Comparison of ENCODE assay signal across 29 cellular contexts in genomic region chr19:7072541-7072940, GRCh38. TPM values are rescaled to one million over a fixed set of nuclear protein-coding genes. Genes with fewer than 3 reads are reported as not detected.
DNase-seq lines count a peak whose midpoint lies in the region; ATAC-seq and TF ChIP-seq lines count a peak whose summit lies in the region.
"Had no signal": no experiment of that assay in that cellular context is flagged by ENCODE, and none has a peak within 500 bp of the region (broad histone marks: within the 10 kb centered on the region; RNA-seq: fewer than 3 reads in every experiment).

No MANE protein-coding gene starts in this region.

- no peak for DNase-seq in activated CD8-positive, alpha-beta memory T cell treated with anti-CD3 and anti-CD28 coated beads, Interleukin-2, amount 10 ng/mL, durations not matched to agents 7 days and 5 days
- no peak for DNase-seq in activated CD8-positive, alpha-beta memory T cell treated with anti-CD3 and anti-CD28 coated beads, Interleukin-2, amount 50 U/mL, for 48 hours
- DNase-seq in Panc1 (ENCODE audit: low read depth, low spot score) (no peak), colonic mucosa (peak; percentile 3), nephron progenitor cell (no peak)
- no peak for DNase-seq in stimulated activated naive CD4-positive, alpha-beta T cell treated with Interleukin-2 at 50 U/mL for 16 hours (lab: John Stamatoyannopoulos, UW)
- DNase-seq: ACHN; activated CD4-positive, CD25-positive, alpha-beta regulatory T cell; activated CD8-positive, alpha-beta memory T cell treated with anti-CD3 and anti-CD28 coated beads, Interleukin-2, amount 50 U/mL, for 4 hours; dermis blood vessel endothelial cell; foreskin melanocyte; GF-D8; H9; NCI-H146; NCI-H2171 treated with DMSO at 0.1 percent for 48 hours; NCI-H748 treated with DMSO at 0.1 percent for 48 hours; retina; Right ventricle myocardium superior; stimulated activated CD8-positive, alpha-beta memory T cell treated with anti-CD3 and anti-CD28 coated beads, Interleukin-4, amount 100 ng/mL, for 48 hours had no signal

- no peak overlapping the region for H3K27ac ChIP-seq in Panc1 (ENCODE audit: low read length)
- H3K27ac ChIP-seq in colonic mucosa: no peak overlapping the region
- H3K27ac ChIP-seq: vagina had no signal

- H3K4me3 Mint-ChIP-seq in activated CD8-positive, alpha-beta memory T cell treated with anti-CD3 and anti-CD28 coated beads, Interleukin-2, amount 10 ng/mL, durations not matched to agents 7 days and 5 days: peak overlapping the region; percentile 8
- peak overlapping the region; percentile 70 for H3K4me3 Mint-ChIP-seq in nephron progenitor cell
- H3K4me3 Mint-ChIP-seq: memory B cell had no signal

- intact Hi-C loops in Panc1 (cut with micrococcal nuclease; ENCODE audit: unreplicated experiment) (no loop called here), colonic mucosa (cut with DNase I) (no loop called here)

- H3K36me3 Mint-ChIP-seq in activated CD8-positive, alpha-beta memory T cell treated with anti-CD3 and anti-CD28 coated beads, Interleukin-2, amount 10 ng/mL, durations not matched to agents 7 days and 5 days: peaks cover 63% of the 10 kb centered on the region
- peaks cover 79% of the 10 kb centered on the region for H3K36me3 Mint-ChIP-seq in nephron progenitor cell (ENCODE audit: low read depth)

- peaks cover 11% of the 10 kb centered on the region for H3K9me3 Mint-ChIP-seq in activated CD8-positive, alpha-beta memory T cell treated with anti-CD3 and anti-CD28 coated beads, Interleukin-2, amount 10 ng/mL, durations not matched to agents 7 days and 5 days (ENCODE audit: low read depth)
- peaks cover 69% of the 10 kb centered on the region for H3K9me3 Mint-ChIP-seq in nephron progenitor cell

- CTCF ChIA-PET in activated CD8-positive, alpha-beta memory T cell treated with anti-CD3 and anti-CD28 coated beads, Interleukin-2, amount 10 ng/mL, durations not matched to agents 7 days and 5 days (lab: Charles Lee): no interaction called here
- CTCF ChIA-PET in Panc1 (lab: Charles Lee): no interaction called here

- in situ Hi-C loops in Panc1 (cut with HindIII; ENCODE audit: low pct_unique_long_range_greater_than_20kb, low sequenced_read_pairs): no loop called here

- H3K9ac ChIP-seq in colonic mucosa (ENCODE audit: low read depth in 2 of 2, low read length in 2 of 2): no peak overlapping the region

- peaks cover 22% of the 10 kb centered on the region for H3K4me1 Mint-ChIP-seq in activated CD8-positive, alpha-beta memory T cell treated with anti-CD3 and anti-CD28 coated beads, Interleukin-2, amount 10 ng/mL, durations not matched to agents 7 days and 5 days
- peaks cover 19% of the 10 kb centered on the region for H3K4me1 Mint-ChIP-seq in nephron progenitor cell

- H3K27me3 ChIP-seq in Panc1 (ENCODE audit: control insufficient read depth, insufficient read depth, low read length) (no peaks in the 10 kb centered on the region), colonic mucosa (no peaks in the 10 kb centered on the region)
- H3K27me3 ChIP-seq: vagina had no signal

- BruUV-seq in Panc1 (replicated peaks; lab: Mats Ljungman, UMichigan): TSS peak; percentile 40

- no peak overlapping the region for H3K4me3 ChIP-seq in Panc1 (ENCODE audit: low read depth in 2 of 2, low read length in 2 of 2)
- H3K4me3 ChIP-seq in colonic mucosa: no peak overlapping the region
- H3K4me3 ChIP-seq: vagina had no signal

- no peaks in the 10 kb centered on the region for H3K4me1 ChIP-seq in Panc1 (ENCODE audit: control insufficient read depth, insufficient read depth, low read length)
- H3K4me1 ChIP-seq in colonic mucosa: no peaks in the 10 kb centered on the region

- ATAC-seq in activated CD8-positive, alpha-beta memory T cell treated with anti-CD3 and anti-CD28 coated beads, Interleukin-2, amount 10 ng/mL, durations not matched to agents 7 days and 5 days: no peak
- ATAC-seq in Panc1: no peak
- no peak for ATAC-seq in HG03565 (IDR thresholded peaks at IDR 0.05; ENCODE audit: unreplicated experiment)
- no peak for ATAC-seq in SK-N-SH treated with all-trans-retinoic acid at 6 μM for 48 hours

- H3K27me3 Mint-ChIP-seq in activated CD8-positive, alpha-beta memory T cell treated with anti-CD3 and anti-CD28 coated beads, Interleukin-2, amount 10 ng/mL, durations not matched to agents 7 days and 5 days: no peaks in the 10 kb centered on the region
- peaks cover 4% of the 10 kb centered on the region for H3K27me3 Mint-ChIP-seq in nephron progenitor cell (ENCODE audit: low read depth, poor library complexity)
- H3K27me3 Mint-ChIP-seq: memory B cell had no signal

- POLR2A ChIA-PET in Panc1 (lab: Charles Lee): no interaction called here

- peak overlapping the region; percentile 26 for H3K27ac Mint-ChIP-seq in activated CD8-positive, alpha-beta memory T cell treated with anti-CD3 and anti-CD28 coated beads, Interleukin-2, amount 10 ng/mL, durations not matched to agents 7 days and 5 days
- H3K27ac Mint-ChIP-seq in nephron progenitor cell: no peak overlapping the region
- H3K27ac Mint-ChIP-seq: H9, memory B cell had no signal

- TF ChIP-seq CTCF in Panc1 (IDR thresholded peaks at IDR 0.05) (no peak), colonic mucosa (IDR thresholded peaks at IDR 0.05) (no peak), nephron progenitor cell (IDR thresholded peaks at IDR 0.05) (no peak)

- H3K9me3 ChIP-seq in Panc1 (ENCODE audit: control insufficient read depth, insufficient read depth, low read depth, low read length) (peaks cover 12% of the 10 kb centered on the region; the same call in 1 of the 2 replicates), colonic mucosa (no peaks in the 10 kb centered on the region)

- H3K36me3 ChIP-seq in Panc1 (ENCODE audit: control insufficient read depth, insufficient read depth, low read length): peaks cover 5% of the 10 kb centered on the region
- peaks cover 28% of the 10 kb centered on the region for H3K36me3 ChIP-seq in colonic mucosa

TF ChIP-seq in SK-N-SH treated with all-trans-retinoic acid at 6 μM for 48 hours, 23 proteins besides CTCF, POLR2A, EP300 and RAD21 (continues in another document):
- no peak for TF ChIP-seq TOX (CRISPR knock-in tag; IDR thresholded peaks at IDR 0.05; ENCODE audit: borderline replicate concordance)
- TF ChIP-seq, protein P1, sequence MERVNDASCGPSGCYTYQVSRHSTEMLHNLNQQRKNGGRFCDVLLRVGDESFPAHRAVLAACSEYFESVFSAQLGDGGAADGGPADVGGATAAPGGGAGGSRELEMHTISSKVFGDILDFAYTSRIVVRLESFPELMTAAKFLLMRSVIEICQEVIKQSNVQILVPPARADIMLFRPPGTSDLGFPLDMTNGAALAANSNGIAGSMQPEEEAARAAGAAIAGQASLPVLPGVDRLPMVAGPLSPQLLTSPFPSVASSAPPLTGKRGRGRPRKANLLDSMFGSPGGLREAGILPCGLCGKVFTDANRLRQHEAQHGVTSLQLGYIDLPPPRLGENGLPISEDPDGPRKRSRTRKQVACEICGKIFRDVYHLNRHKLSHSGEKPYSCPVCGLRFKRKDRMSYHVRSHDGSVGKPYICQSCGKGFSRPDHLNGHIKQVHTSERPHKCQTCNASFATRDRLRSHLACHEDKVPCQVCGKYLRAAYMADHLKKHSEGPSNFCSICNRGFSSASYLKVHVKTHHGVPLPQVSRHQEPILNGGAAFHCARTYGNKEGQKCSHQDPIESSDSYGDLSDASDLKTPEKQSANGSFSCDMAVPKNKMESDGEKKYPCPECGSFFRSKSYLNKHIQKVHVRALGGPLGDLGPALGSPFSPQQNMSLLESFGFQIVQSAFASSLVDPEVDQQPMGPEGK (CRISPR knock-in tag; IDR thresholded peaks at IDR 0.05; ENCODE audit: borderline replicate concordance): no peak

RNA-seq across cellular contexts. Expression of gene ZNF557, which starts 3.0 kb away (rescaled TPM):
- 10 to 100 TPM; 13.3 to 13.5 TPM for total RNA-seq in activated CD8-positive, alpha-beta memory T cell treated with anti-CD3 and anti-CD28 coated beads, Interleukin-2, amount 10 ng/mL, durations not matched to agents 7 days and 5 days
- 7.6 TPM for total RNA-seq in Panc1 (2021; ENCODE audit: unreplicated experiment)
- polyA plus RNA-seq in Panc1 (2012; ENCODE audit: insufficient read length): 4.1 TPM
- 1 to 10 TPM; 7.5 to 7.9 TPM for total RNA-seq in colonic mucosa

RNA-seq across cellular contexts. Expression of gene MBD3L3, which starts 14.1 kb away (rescaled TPM):
- not detected for total RNA-seq in activated CD8-positive, alpha-beta memory T cell treated with anti-CD3 and anti-CD28 coated beads, Interleukin-2, amount 10 ng/mL, durations not matched to agents 7 days and 5 days
- total RNA-seq in Panc1 (2021; ENCODE audit: unreplicated experiment): not detected
- polyA plus RNA-seq in Panc1 (2012; ENCODE audit: insufficient read length): not detected
- total RNA-seq in colonic mucosa: not detected
- total RNA-seq: bronchial epithelial cell; dermis blood vessel endothelial cell; epithelial cell of proximal tubule; H9; MCF 10A; OCI-LY7; Right ventricle myocardium superior; T-helper 2 cell treated with Interferon-gamma antibody and Interleukin-4, amounts not matched to agents 100 ng/mL and 5 ng/mL, for 36 hours; vagina had no signal
- polyA plus RNA-seq: CD14-positive monocyte had no signal

RNA-seq across cellular contexts. Expression of gene MBD3L2, which starts 23.4 kb away (rescaled TPM):
- total RNA-seq in activated CD8-positive, alpha-beta memory T cell treated with anti-CD3 and anti-CD28 coated beads, Interleukin-2, amount 10 ng/mL, durations not matched to agents 7 days and 5 days: not detected
- total RNA-seq in Panc1 (2021; ENCODE audit: unreplicated experiment) (not detected), colonic mucosa (not detected)
- not detected for polyA plus RNA-seq in Panc1 (2012; ENCODE audit: insufficient read length)
- total RNA-seq: bronchial epithelial cell; dermis blood vessel endothelial cell; epithelial cell of proximal tubule; H9; MCF 10A; OCI-LY7; Right ventricle myocardium superior; T-helper 2 cell treated with Interferon-gamma antibody and Interleukin-4, amounts not matched to agents 100 ng/mL and 5 ng/mL, for 36 hours; vagina had no signal
- polyA plus RNA-seq: CD14-positive monocyte had no signal

RNA-seq across cellular contexts. Expression of gene MBD3L4, which starts 32.6 kb away (rescaled TPM):
- total RNA-seq in activated CD8-positive, alpha-beta memory T cell treated with anti-CD3 and anti-CD28 coated beads, Interleukin-2, amount 10 ng/mL, durations not matched to agents 7 days and 5 days: not detected
- total RNA-seq in Panc1 (2021; ENCODE audit: unreplicated experiment): not detected
- polyA plus RNA-seq in Panc1 (2012; ENCODE audit: insufficient read length): not detected
- not detected for total RNA-seq in colonic mucosa
- total RNA-seq: bronchial epithelial cell; dermis blood vessel endothelial cell; epithelial cell of proximal tubule; H9; MCF 10A; OCI-LY7; Right ventricle myocardium superior; T-helper 2 cell treated with Interferon-gamma antibody and Interleukin-4, amounts not matched to agents 100 ng/mL and 5 ng/mL, for 36 hours; vagina had no signal
- polyA plus RNA-seq: CD14-positive monocyte had no signal

RNA-seq across cellular contexts. Expression of gene MBD3L5, which starts 42.2 kb away (rescaled TPM):
- total RNA-seq in activated CD8-positive, alpha-beta memory T cell treated with anti-CD3 and anti-CD28 coated beads, Interleukin-2, amount 10 ng/mL, durations not matched to agents 7 days and 5 days: not detected
- total RNA-seq in Panc1 (2021; ENCODE audit: unreplicated experiment): not detected
- polyA plus RNA-seq in Panc1 (2012; ENCODE audit: insufficient read length): not detected
- total RNA-seq in colonic mucosa: not detected
- total RNA-seq: bronchial epithelial cell; dermis blood vessel endothelial cell; epithelial cell of proximal tubule; H9; MCF 10A; OCI-LY7; Right ventricle myocardium superior; T-helper 2 cell treated with Interferon-gamma antibody and Interleukin-4, amounts not matched to agents 100 ng/mL and 5 ng/mL, for 36 hours; vagina had no signal
- polyA plus RNA-seq: CD14-positive monocyte had no signal
